20 cellular contexts compared by ENCODE assay signal in genomic region chr9:114834386-114834785, GRCh38. TPM values are rescaled to one million over a fixed set of nuclear protein-coding genes. Genes with fewer than 3 reads are reported as not detected.
"Had no signal": no experiment of that assay in that cellular context is flagged by ENCODE, and none has a peak within 500 bp of the region (broad histone marks: within the 10 kb centered on the region; RNA-seq: fewer than 3 reads in every experiment).

No MANE protein-coding gene starts in this region.

- H3K27me3 ChIP-seq: gastrocnemius medialis, hepatocyte, right atrium auricular region, testis, tibial artery had no signal

- DNase-seq: cerebellar nuclear complex; dorsolateral prefrontal cortex; effector CD4-positive, alpha-beta T cell; gastrocnemius medialis; heart left ventricle; kidney; mesendoderm; midbrain; naive thymus-derived CD4-positive, alpha-beta T cell; nucleus accumbens; stimulated activated CD4-positive, alpha-beta T cell treated with anti-CD3 and anti-CD28 coated beads, Interleukin-2, amount 100 ng/mL, for 24 hours; stimulated activated CD4-positive, alpha-beta T cell treated with anti-CD3 and anti-CD28 coated beads, Interleukin-4, amount 100 ng/mL, for 4 hours; stimulated activated naive CD8-positive, alpha-beta T cell treated with anti-CD3 and anti-CD28 coated beads, Interleukin-15, Interleukin-2, amounts not matched to agents 100 U/mL and 50 U/mL, for 24 hours; substantia nigra; testis; tibial artery had no signal

- H3K4me3 ChIP-seq: dorsolateral prefrontal cortex, gastrocnemius medialis, heart left ventricle, hepatocyte, neural progenitor cell, prostate gland, right atrium auricular region, testis, tibial artery had no signal

- H3K9me3 ChIP-seq: gastrocnemius medialis, prostate gland, testis had no signal

- H3K27ac ChIP-seq: dorsolateral prefrontal cortex, gastrocnemius medialis, heart left ventricle, hepatocyte, neural progenitor cell, prostate gland, right atrium auricular region, testis, tibial artery had no signal

- H3K36me3 ChIP-seq: gastrocnemius medialis, heart left ventricle, neural progenitor cell, prostate gland, right atrium auricular region, tibial artery had no signal

- H3K4me1 ChIP-seq: gastrocnemius medialis, heart left ventricle, neural progenitor cell, prostate gland, right atrium auricular region, testis, tibial artery had no signal

RNA-seq across cellular contexts. Expression of gene TNFSF15, which starts 28.5 kb away (rescaled TPM):
- total RNA-seq: gastrocnemius medialis had no signal
